Comparison of ENCODE assay signal across 35 cellular contexts in genomic region chr4:4374388-4375098, GRCh38. TPM values are rescaled to one million over a fixed set of nuclear protein-coding genes. Genes with fewer than 3 reads are reported as not detected.
"Had no signal": no experiment of that assay in that cellular context is flagged by ENCODE, and none has a peak within 500 bp of the region (broad histone marks: within the 10 kb centered on the region; RNA-seq: fewer than 3 reads in every experiment).

No MANE protein-coding gene starts in this region.

- H3K4me3 Mint-ChIP-seq: activated B cell treated with CpG ODN at 0.5 μM for 24 hours; activated CD4-positive, alpha-beta memory T cell treated with anti-CD3 and anti-CD28 coated beads for 36 hours; activated CD4-positive, alpha-beta T cell treated with anti-CD3 and anti-CD28 coated beads, Interleukin-2, amount 10 ng/mL, durations not matched to agents 24 days and 14 days; activated CD8-positive, alpha-beta T cell treated with anti-CD3 and anti-CD28 coated beads for 36 hours; activated naive CD8-positive, alpha-beta T cell treated with anti-CD3 and anti-CD28 coated beads for 36 hours; activated T-cell treated with anti-CD3 and anti-CD28 coated beads, Interleukin-2, amount 50 U/mL, for 4 hours; activated T-cell treated with anti-CD3 and anti-CD28 coated beads, Interleukin-2, amount 50 U/mL, for 72 hours; activated T-helper 1 cell treated with anti-CD3 and anti-CD28 coated beads, Interleukin-12 subunit alpha, Interleukin-12 subunit beta, Interleukin-2, Interleukin-4 antibody, amounts not matched to agents 30 ng/mL and 10 ng/mL and 1 ng/mL, durations not matched to agents 14 hours and 24 hours and 36 hours; activated T-helper 17 cell treated with anti-CD3 and anti-CD28 coated beads, Interleukin-2, amount 50 U/mL, for 72 hours; T-helper 1 cell treated with Interleukin-12 subunit alpha and Interleukin-12 subunit beta and Interleukin-4 antibody, amounts not matched to agents 30 μg/mL and 1 μg/mL, for 36 hours; T-helper 2 cell treated with Interferon-gamma antibody and Interleukin-4, amounts not matched to agents 5 μg/mL and 100 μg/mL, for 36 hours had no signal

- H3K27ac Mint-ChIP-seq: activated B cell treated with CpG ODN at 0.5 μM for 24 hours; activated CD4-positive, alpha-beta memory T cell treated with anti-CD3 and anti-CD28 coated beads for 36 hours; activated CD4-positive, alpha-beta T cell treated with anti-CD3 and anti-CD28 coated beads, Interleukin-2, amount 10 ng/mL, durations not matched to agents 24 days and 14 days; activated CD8-positive, alpha-beta T cell treated with anti-CD3 and anti-CD28 coated beads for 36 hours; activated naive CD4-positive, alpha-beta T cell treated with anti-CD3 and anti-CD28 coated beads, Interleukin-2, amount 50 U/mL, for 72 hours; activated naive CD8-positive, alpha-beta T cell treated with anti-CD3 and anti-CD28 coated beads for 36 hours; activated T-cell treated with anti-CD3 and anti-CD28 coated beads, Interleukin-2, amount 50 U/mL, for 72 hours; activated T-helper 1 cell treated with anti-CD3 and anti-CD28 coated beads, Interleukin-12 subunit alpha, Interleukin-12 subunit beta, Interleukin-2, Interleukin-4 antibody, amounts not matched to agents 30 ng/mL and 10 ng/mL and 1 ng/mL, durations not matched to agents 14 hours and 24 hours and 36 hours; activated T-helper 17 cell treated with anti-CD3 and anti-CD28 coated beads, Interleukin-2, amount 50 U/mL, for 72 hours; T-helper 1 cell treated with Interleukin-12 subunit alpha and Interleukin-12 subunit beta and Interleukin-4 antibody, amounts not matched to agents 30 μg/mL and 1 μg/mL, for 36 hours; T-helper 2 cell treated with Interferon-gamma antibody and Interleukin-4, amounts not matched to agents 5 μg/mL and 100 μg/mL, for 36 hours had no signal

- DNase-seq: activated B cell treated with CpG ODN at 0.5 μM for 24 hours; activated CD4-positive, alpha-beta memory T cell treated with anti-CD3 and anti-CD28 coated beads for 36 hours; activated CD4-positive, alpha-beta T cell treated with anti-CD3 and anti-CD28 coated beads for 4 hours; activated CD4-positive, alpha-beta T cell treated with anti-CD3 and anti-CD28 coated beads, Interleukin-2, amount 10 ng/mL, durations not matched to agents 24 days and 14 days; activated CD4-positive, alpha-beta T cell treated with anti-CD3 and anti-CD28 coated beads, Interleukin-2, amount 50 U/mL, for 1 hour; activated CD4-positive, alpha-beta T cell treated with anti-CD3 and anti-CD28 coated beads, Interleukin-2, amount 50 U/mL, for 4 hours; activated CD4-positive, CD25-positive, alpha-beta regulatory T cell treated with anti-CD3 and anti-CD28 coated beads, Interleukin-2, amount 50 U/mL, for 72 hours; activated CD8-positive, alpha-beta memory T cell treated with anti-CD3 and anti-CD28 coated beads, Interleukin-2, amount 50 U/mL, for 4 hours; activated CD8-positive, alpha-beta T cell treated with anti-CD3 and anti-CD28 coated beads for 36 hours; activated effector memory CD4-positive, alpha-beta T cell treated with anti-CD3 and anti-CD28 coated beads, Interleukin-2, amount 50 U/mL, for 16 hours; activated gamma-delta T cell treated with Interleukin-2 at 50 U/mL for 16 hours; activated naive CD4-positive, alpha-beta T cell; activated naive CD4-positive, alpha-beta T cell treated with anti-CD3 and anti-CD28 coated beads, Interleukin-2, amount 50 U/mL, for 16 hours; activated naive CD8-positive, alpha-beta T cell treated with anti-CD3 and anti-CD28 coated beads for 36 hours; activated T-cell treated with anti-CD3 and anti-CD28 coated beads for 4 hours; activated T-cell treated with anti-CD3 and anti-CD28 coated beads, Interleukin-2, amount 50 U/mL, for 1 hour; activated T-cell treated with anti-CD3 and anti-CD28 coated beads, Interleukin-2, amount 50 U/mL, for 4 hours; activated T-cell treated with anti-CD3 and anti-CD28 coated beads, Interleukin-2, amount 50 U/mL, for 72 hours; adrenal gland; amniotic stem cell; body of pancreas; brain microvascular endothelial cell; central memory CD4-positive, alpha-beta T cell; T-helper 1 cell; T-helper 2 cell; T-helper 9 cell had no signal

- H3K9me3 Mint-ChIP-seq: activated CD4-positive, alpha-beta memory T cell treated with anti-CD3 and anti-CD28 coated beads for 36 hours; activated T-helper 17 cell treated with anti-CD3 and anti-CD28 coated beads, Interleukin-2, amount 50 U/mL, for 72 hours; T-helper 2 cell treated with Interferon-gamma antibody and Interleukin-4, amounts not matched to agents 5 μg/mL and 100 μg/mL, for 36 hours had no signal

- ATAC-seq: activated CD8-positive, alpha-beta T cell treated with anti-CD3 and anti-CD28 coated beads for 36 hours; activated naive CD4-positive, alpha-beta T cell treated with anti-CD3 and anti-CD28 coated beads, Interleukin-2, amount 50 U/mL, for 72 hours; activated T-cell treated with anti-CD3 and anti-CD28 coated beads, Interleukin-2, amount 50 U/mL, for 4 hours; activated T-cell treated with anti-CD3 and anti-CD28 coated beads, Interleukin-2, amount 50 U/mL, for 72 hours; activated T-helper 17 cell treated with anti-CD3 and anti-CD28 coated beads, Interleukin-2, amount 50 U/mL, for 72 hours; body of pancreas had no signal

- H3K27ac ChIP-seq: adrenal gland, body of pancreas, brain microvascular endothelial cell, breast epithelium, VCaP had no signal

- H3K36me3 Mint-ChIP-seq: activated CD4-positive, alpha-beta memory T cell treated with anti-CD3 and anti-CD28 coated beads for 36 hours; activated naive CD8-positive, alpha-beta T cell treated with anti-CD3 and anti-CD28 coated beads for 36 hours had no signal

- H3K4me1 Mint-ChIP-seq: activated B cell treated with CpG ODN at 0.5 μM for 24 hours; activated CD4-positive, alpha-beta T cell treated with anti-CD3 and anti-CD28 coated beads, Interleukin-2, amount 10 ng/mL, durations not matched to agents 24 days and 14 days; activated naive CD8-positive, alpha-beta T cell treated with anti-CD3 and anti-CD28 coated beads for 36 hours; activated T-helper 17 cell treated with anti-CD3 and anti-CD28 coated beads, Interleukin-2, amount 50 U/mL, for 72 hours had no signal

- H3K27me3 ChIP-seq: adrenal gland, body of pancreas, breast epithelium had no signal

- H3K9me3 ChIP-seq: adrenal gland had no signal

- FAIRE-seq: astrocyte, TTC549 had no signal

- H3K27me3 Mint-ChIP-seq: activated CD8-positive, alpha-beta T cell treated with anti-CD3 and anti-CD28 coated beads for 36 hours; activated naive CD8-positive, alpha-beta T cell treated with anti-CD3 and anti-CD28 coated beads for 36 hours had no signal

- H3K36me3 ChIP-seq: adrenal gland, brain microvascular endothelial cell, breast epithelium had no signal

- H3K4me1 ChIP-seq: adrenal gland, body of pancreas, breast epithelium had no signal

- H3K4me3 ChIP-seq: adrenal gland, body of pancreas, breast epithelium had no signal

RNA-seq across cellular contexts. Expression of gene NSG1, which starts 12.4 kb away (rescaled TPM):
- total RNA-seq: activated B cell treated with CpG ODN at 0.5 μM for 24 hours had no signal
